ENCODE assay signal across 18 cellular contexts in genomic region chr10:60086862-60087261, GRCh38.
DNase-seq lines count a peak whose midpoint lies in the region; ATAC-seq and TF ChIP-seq lines count a peak whose summit lies in the region.
"Had no signal": no experiment of that assay in that cellular context is flagged by ENCODE, and none has a peak within 500 bp of the region (broad histone marks: within the 10 kb centered on the region; RNA-seq: fewer than 3 reads in every experiment).

No MANE protein-coding gene starts in this region.

- H3K27me3 ChIP-seq in ascending aorta: no peaks in the 10 kb centered on the region
- no peaks in the 10 kb centered on the region for H3K27me3 ChIP-seq in lower lobe of right lung (ENCODE audit: low read depth)
- H3K27me3 ChIP-seq in Peyer's patch: no peaks in the 10 kb centered on the region
- H3K27me3 ChIP-seq: BLaER1 treated with 17β-estradiol and CSF1 and Interleukin-3, amounts not matched to agents 10 nM and 100 nM; heart left ventricle had no signal

- ATAC-seq in GM18861 (IDR thresholded peaks at IDR 0.05; ENCODE audit: unreplicated experiment): peak; percentile 71
- peak; percentile 66 for ATAC-seq in GM21515 (IDR thresholded peaks at IDR 0.05; ENCODE audit: unreplicated experiment)
- ATAC-seq in HG02981 (IDR thresholded peaks at IDR 0.05; ENCODE audit: unreplicated experiment): peak; percentile 62
- ATAC-seq in lower lobe of right lung: no peak
- ATAC-seq: heart left ventricle; left lobe of liver; naive thymus-derived CD4-positive, alpha-beta T cell; stimulated activated naive CD8-positive, alpha-beta T cell treated with anti-CD3 and anti-CD28 coated beads, Interleukin-15, Interleukin-2, amounts not matched to agents 100 U/mL and 50 U/mL, for 24 hours had no signal

- H3K9me3 ChIP-seq in ascending aorta (no peaks in the 10 kb centered on the region), lower lobe of right lung (no peaks in the 10 kb centered on the region), Peyer's patch (no peaks in the 10 kb centered on the region)
- H3K9me3 ChIP-seq: BLaER1 treated with 17β-estradiol and CSF1 and Interleukin-3, amounts not matched to agents 10 nM and 100 nM; heart left ventricle had no signal

- TF ChIP-seq POLR2A in Peyer's patch (IDR thresholded peaks at IDR 0.05): no peak

- peak overlapping the region; percentile 21 to 45 for H3K27ac ChIP-seq in ascending aorta
- H3K27ac ChIP-seq in lower lobe of right lung: no peak overlapping the region
- no peak overlapping the region for H3K27ac ChIP-seq in Peyer's patch
- H3K27ac ChIP-seq: BLaER1 treated with 17β-estradiol and CSF1 and Interleukin-3, amounts not matched to agents 10 nM and 100 nM; heart left ventricle had no signal

- no peak for DNase-seq in ascending aorta (ENCODE audit: low spot score in 2 of 2)
- DNase-seq in RKO (ENCODE audit: low spot score): no peak
- no peak for DNase-seq in lower lobe of right lung
- no peak for DNase-seq in Peyer's patch
- no peak for DNase-seq in islet precursor cell
- DNase-seq: activated CD4-positive, alpha-beta T cell treated with anti-CD3 and anti-CD28 coated beads, Interleukin-2, amount 50 U/mL, for 48 hours; activated gamma-delta T cell; heart left ventricle; MV-4-11; naive thymus-derived CD4-positive, alpha-beta T cell; retina; stimulated activated CD4-positive, alpha-beta T cell treated with anti-CD3 and anti-CD28 coated beads, Interleukin-4, amount 100 ng/mL, for 1 hour; stimulated activated naive CD8-positive, alpha-beta T cell treated with anti-CD3 and anti-CD28 coated beads, Interleukin-15, Interleukin-2, amounts not matched to agents 100 U/mL and 50 U/mL, for 24 hours had no signal

- peaks cover 0 to 8% of the 10 kb centered on the region in 2 donors for H3K4me1 ChIP-seq in ascending aorta
- H3K4me1 ChIP-seq in lower lobe of right lung: no peaks in the 10 kb centered on the region
- no peaks in the 10 kb centered on the region for H3K4me1 ChIP-seq in Peyer's patch
- H3K4me1 ChIP-seq: BLaER1 treated with 17β-estradiol and CSF1 and Interleukin-3, amounts not matched to agents 10 nM and 100 nM; heart left ventricle had no signal

- no peaks in the 10 kb centered on the region for H3K36me3 ChIP-seq in ascending aorta
- H3K36me3 ChIP-seq in lower lobe of right lung: no peaks in the 10 kb centered on the region
- peaks cover 0 to 19% (median 5%) of the 10 kb centered on the region in 3 donors for H3K36me3 ChIP-seq in Peyer's patch
- H3K36me3 ChIP-seq: BLaER1 treated with 17β-estradiol and CSF1 and Interleukin-3, amounts not matched to agents 10 nM and 100 nM had no signal

- no peak for TF ChIP-seq CTCF in ascending aorta (IDR thresholded peaks at IDR 0.05)
- TF ChIP-seq CTCF in lower lobe of right lung (IDR thresholded peaks at IDR 0.05): no peak
- TF ChIP-seq CTCF in Peyer's patch (IDR thresholded peaks at IDR 0.05): no peak

- H3K4me3 ChIP-seq in ascending aorta (no peak overlapping the region), lower lobe of right lung (no peak overlapping the region), Peyer's patch (no peak overlapping the region)
- H3K4me3 ChIP-seq: BLaER1 treated with 17β-estradiol and CSF1 and Interleukin-3, amounts not matched to agents 10 nM and 100 nM; heart left ventricle had no signal

- intact Hi-C loops in ascending aorta (cut with DNase I): no loop called here
- intact Hi-C loops in lower lobe of right lung (cut with DNase I): no loop called here

Comparison
In these comparisons a context has a peak if more than half of its experiments do, and no peak if none do; other contexts are left out.
1. ATAC-seq: peak in GM18861 (single experiment), GM21515 (single experiment) and HG02981 (single experiment); none in lower lobe of right lung (0 of 2).
2. H3K27ac ChIP-seq: peak in ascending aorta (2 of 2); none in lower lobe of right lung (single experiment) and Peyer's patch (0 of 4).